In the genomic region with DNA sequence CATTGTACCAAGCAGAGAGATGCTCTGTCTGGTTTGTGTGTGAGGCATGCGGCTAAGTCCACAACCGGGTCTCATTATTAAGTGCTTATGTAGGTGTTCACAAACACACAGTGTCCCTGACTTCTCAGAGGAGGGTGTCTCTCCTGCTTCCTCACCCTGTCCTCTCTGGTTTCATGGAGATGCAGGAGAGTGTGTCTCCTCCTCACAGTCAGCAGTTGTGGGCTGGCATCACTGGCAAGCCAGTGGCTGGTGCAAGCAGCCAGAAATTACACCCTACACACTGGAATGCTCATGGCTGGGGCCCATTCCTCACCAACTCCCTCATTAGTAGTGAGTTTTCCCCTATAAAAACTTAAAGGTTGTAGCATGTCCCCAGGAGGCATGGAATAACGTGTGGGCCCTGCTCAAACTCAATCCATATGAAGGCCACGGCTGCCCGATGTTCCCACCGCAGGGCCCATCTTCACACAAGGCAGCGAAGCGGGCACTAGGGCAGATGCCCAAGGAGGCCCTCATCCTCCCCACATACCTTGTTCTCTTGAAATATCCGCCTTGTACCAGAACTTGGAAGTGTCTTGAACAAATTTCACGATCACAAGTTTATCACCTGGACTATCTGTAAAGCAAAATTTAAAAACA, we compare ENCODE assay signal across 20 cellular contexts.
"Had no signal": no experiment of that assay in that cellular context is flagged by ENCODE, and none has a peak within 500 bp of the region (broad histone marks: within the 10 kb centered on the region; RNA-seq: fewer than 3 reads in every experiment).

No MANE protein-coding gene starts in this region.

- H3K27ac ChIP-seq: cardiac muscle cell, pancreas, SJSA1, tibial artery had no signal

- H3K36me3 ChIP-seq: cardiac muscle cell had no signal

- H3K4me1 ChIP-seq: pancreas, SJSA1 had no signal

- DNase-seq: activated CD4-positive, alpha-beta T cell treated with anti-CD3 and anti-CD28 coated beads, Interleukin-2, amount 50 U/mL, for 1 hour; activated CD8-positive, alpha-beta memory T cell treated with anti-CD3 and anti-CD28 coated beads, Interleukin-2, amount 50 U/mL, for 4 hours; activated effector memory CD4-positive, alpha-beta T cell treated with Interleukin-2 at 50 U/mL for 16 hours; activated naive CD4-positive, alpha-beta T cell treated with anti-CD3 and anti-CD28 coated beads, Interleukin-2, amount 10 ng/mL, durations not matched to agents 7 days and 5 days; activated T-cell treated with anti-CD3 and anti-CD28 coated beads, Interleukin-2, amount 50 U/mL, for 4 hours; erythroblast; foreskin melanocyte; islet precursor cell; mammary epithelial cell; mucosa of descending colon; naive thymus-derived CD8-positive, alpha-beta T cell; pancreas; stimulated activated CD8-positive, alpha-beta memory T cell treated with anti-CD3 and anti-CD28 coated beads, Interleukin-4, amount 100 ng/mL, for 48 hours; stimulated activated naive CD4-positive, alpha-beta T cell; tibial artery had no signal

- H3K27me3 Mint-ChIP-seq: activated naive CD4-positive, alpha-beta T cell treated with anti-CD3 and anti-CD28 coated beads, Interleukin-2, amount 10 ng/mL, durations not matched to agents 7 days and 5 days had no signal

- H3K4me3 ChIP-seq: cardiac muscle cell, mucosa of descending colon, pancreas, SJSA1, tibial artery had no signal

- H3K4me3 Mint-ChIP-seq: activated naive CD4-positive, alpha-beta T cell treated with anti-CD3 and anti-CD28 coated beads, Interleukin-2, amount 10 ng/mL, durations not matched to agents 7 days and 5 days; activated T-cell treated with anti-CD3 and anti-CD28 coated beads, Interleukin-2, amount 50 U/mL, for 4 hours; naive thymus-derived CD8-positive, alpha-beta T cell; T-helper 1 cell treated with Interleukin-12 subunit alpha and Interleukin-12 subunit beta and Interleukin-4 antibody, amounts not matched to agents 30 μg/mL and 1 μg/mL, for 36 hours had no signal

- H3K27ac Mint-ChIP-seq: activated naive CD4-positive, alpha-beta T cell treated with anti-CD3 and anti-CD28 coated beads, Interleukin-2, amount 10 ng/mL, durations not matched to agents 7 days and 5 days; naive thymus-derived CD8-positive, alpha-beta T cell; T-helper 1 cell treated with Interleukin-12 subunit alpha and Interleukin-12 subunit beta and Interleukin-4 antibody, amounts not matched to agents 30 μg/mL and 1 μg/mL, for 36 hours had no signal

- ATAC-seq: activated CD4-positive, CD25-positive, alpha-beta regulatory T cell treated with anti-CD3 and anti-CD28 coated beads, Interleukin-2, amount 50 U/mL, for 24 hours; activated T-cell treated with anti-CD3 and anti-CD28 coated beads, Interleukin-2, amount 50 U/mL, for 4 hours; left lobe of liver; mucosa of descending colon; naive thymus-derived CD8-positive, alpha-beta T cell had no signal

- H3K27me3 ChIP-seq: cardiac muscle cell, pancreas, SJSA1, tibial artery had no signal

- H3K9me3 Mint-ChIP-seq: activated naive CD4-positive, alpha-beta T cell treated with anti-CD3 and anti-CD28 coated beads, Interleukin-2, amount 10 ng/mL, durations not matched to agents 7 days and 5 days; activated T-cell treated with anti-CD3 and anti-CD28 coated beads, Interleukin-2, amount 50 U/mL, for 4 hours; naive thymus-derived CD8-positive, alpha-beta T cell; T-helper 1 cell treated with Interleukin-12 subunit alpha and Interleukin-12 subunit beta and Interleukin-4 antibody, amounts not matched to agents 30 μg/mL and 1 μg/mL, for 36 hours had no signal

- H3K36me3 Mint-ChIP-seq: activated naive CD4-positive, alpha-beta T cell treated with anti-CD3 and anti-CD28 coated beads, Interleukin-2, amount 10 ng/mL, durations not matched to agents 7 days and 5 days; naive thymus-derived CD8-positive, alpha-beta T cell had no signal

- H3K9me3 ChIP-seq: mucosa of descending colon, pancreas, SJSA1, tibial artery had no signal

- H3K4me1 Mint-ChIP-seq: activated naive CD4-positive, alpha-beta T cell treated with anti-CD3 and anti-CD28 coated beads, Interleukin-2, amount 10 ng/mL, durations not matched to agents 7 days and 5 days; naive thymus-derived CD8-positive, alpha-beta T cell had no signal
